35 cellular contexts compared by ENCODE assay signal in the genomic region with DNA sequence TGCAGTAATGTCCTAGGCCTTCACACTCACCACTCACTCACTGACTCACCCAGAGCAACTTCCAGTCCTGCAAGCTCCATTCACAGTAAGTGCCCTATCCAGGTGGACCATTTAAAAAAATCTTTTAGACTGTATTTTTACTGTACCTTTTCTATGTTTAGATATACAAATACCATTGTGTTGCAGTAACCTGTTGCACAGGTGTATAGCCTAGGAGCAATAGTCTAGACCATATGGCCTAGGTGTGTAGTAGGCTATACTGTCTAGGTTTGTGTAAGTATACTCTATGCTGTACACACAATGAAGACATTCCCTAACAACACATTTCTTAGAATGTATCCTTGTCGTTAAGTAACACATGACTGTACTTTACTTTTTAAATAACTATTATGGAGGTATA. TPM values are rescaled to one million over a fixed set of nuclear protein-coding genes. Genes with fewer than 3 reads are reported as not detected.
"Had no signal": no experiment of that assay in that cellular context is flagged by ENCODE, and none has a peak within 500 bp of the region (broad histone marks: within the 10 kb centered on the region; RNA-seq: fewer than 3 reads in every experiment).

No MANE protein-coding gene starts in this region.

- H3K4me3 ChIP-seq: MG63 had no signal

- H3K27me3 ChIP-seq: MG63 had no signal

- H3K36me3 ChIP-seq: MG63 had no signal

- DNase-seq: Karpas-422, Kasumi-1, MG63, MV-4-11, NCI-H1048, NCI-H1092, NCI-H1092 treated with DMSO at 0.1 percent for 48 hours, NCI-H1105, NCI-H1105 treated with DMSO at 0.1 percent for 48 hours, NCI-H1417, NCI-H1417 treated with DMSO at 0.1 percent for 48 hours, NCI-H1436, NCI-H1436 treated with DMSO at 0.1 percent for 48 hours, NCI-H146, NCI-H1694, NCI-H1694 treated with DMSO at 0.1 percent for 48 hours, NCI-H187, NCI-H187 treated with DMSO at 0.1 percent for 48 hours, NCI-H1930, NCI-H2029, NCI-H2029 treated with DMSO at 0.1 percent for 48 hours, NCI-H2081, NCI-H2081 treated with DMSO at 0.1 percent for 48 hours, NCI-H2107, NCI-H2171, NCI-H2171 treated with DMSO at 0.1 percent for 48 hours, NCI-H2227 treated with DMSO at 0.1 percent for 48 hours, NCI-H226, NCI-H345, NCI-H446, NCI-H446 treated with DMSO at 0.1 percent for 48 hours, NCI-H510A, NCI-H510A treated with DMSO at 0.1 percent for 48 hours, NCI-H524 had no signal

RNA-seq across cellular contexts. Expression of gene HHIPL1, which starts 56.3 kb away (rescaled TPM):
- total RNA-seq: MCF 10A had no signal
